In genomic region chr7:144024213-144024612, GRCh38 we compare ENCODE assay signal across 20 cellular contexts.
"Had no signal": no experiment of that assay in that cellular context is flagged by ENCODE, and none has a peak within 500 bp of the region (broad histone marks: within the 10 kb centered on the region; RNA-seq: fewer than 3 reads in every experiment).

No MANE protein-coding gene starts in this region.

- H3K79me2 ChIP-seq: hepatocyte had no signal

- H3K27me3 ChIP-seq: foreskin keratinocyte, hepatocyte, pancreas, testis, tibial nerve had no signal

- H3K27ac Mint-ChIP-seq: endodermal cell; nephron; progenitor cell of endocrine pancreas; stimulated activated naive CD8-positive, alpha-beta T cell treated with anti-CD3 and anti-CD28 coated beads, Interleukin-15, Interleukin-2, amounts not matched to agents 100 ng/mL and 50 ng/mL, for 24 hours had no signal

- H3K27me3 Mint-ChIP-seq: progenitor cell of endocrine pancreas; stimulated activated naive CD8-positive, alpha-beta T cell treated with anti-CD3 and anti-CD28 coated beads, Interleukin-15, Interleukin-2, amounts not matched to agents 100 ng/mL and 50 ng/mL, for 24 hours had no signal

- H3K4me3 Mint-ChIP-seq: endodermal cell; nephron; stimulated activated naive CD8-positive, alpha-beta T cell treated with anti-CD3 and anti-CD28 coated beads, Interleukin-15, Interleukin-2, amounts not matched to agents 100 ng/mL and 50 ng/mL, for 24 hours had no signal

- H3K36me3 ChIP-seq: pancreas, tibial nerve had no signal

- DNase-seq: effector CD4-positive, alpha-beta T cell; endodermal cell; erythroblast; foreskin keratinocyte; head of caudate nucleus; kidney; left cardiac atrium; mucosa of descending colon; occipital lobe; pancreas; right cardiac atrium; small intestine; stimulated activated CD4-positive, alpha-beta T cell treated with anti-CD3 and anti-CD28 coated beads, Interleukin-12 subunit alpha, Interleukin-12 subunit beta, amount 100 ng/mL, for 4 hours; testis had no signal

- ATAC-seq: foreskin keratinocyte, left cardiac atrium, mucosa of descending colon, pancreas, right cardiac atrium had no signal

- H3K4me1 ChIP-seq: foreskin keratinocyte, pancreas, testis had no signal

- H3K4me3 ChIP-seq: coronary artery, hepatocyte, mucosa of descending colon, pancreas, testis, tibial nerve had no signal

- H2AFZ ChIP-seq: hepatocyte had no signal

- H3K27ac ChIP-seq: coronary artery, foreskin keratinocyte, hepatocyte, pancreas, testis, tibial nerve had no signal

- H3K9me3 ChIP-seq: mucosa of descending colon, pancreas, testis, tibial nerve had no signal

- H3K9me3 Mint-ChIP-seq: endodermal cell; nephron; stimulated activated naive CD8-positive, alpha-beta T cell treated with anti-CD3 and anti-CD28 coated beads, Interleukin-15, Interleukin-2, amounts not matched to agents 100 ng/mL and 50 ng/mL, for 24 hours had no signal

- H3K4me2 ChIP-seq: hepatocyte had no signal
